30 cellular contexts compared by ENCODE assay signal in the genomic region with DNA sequence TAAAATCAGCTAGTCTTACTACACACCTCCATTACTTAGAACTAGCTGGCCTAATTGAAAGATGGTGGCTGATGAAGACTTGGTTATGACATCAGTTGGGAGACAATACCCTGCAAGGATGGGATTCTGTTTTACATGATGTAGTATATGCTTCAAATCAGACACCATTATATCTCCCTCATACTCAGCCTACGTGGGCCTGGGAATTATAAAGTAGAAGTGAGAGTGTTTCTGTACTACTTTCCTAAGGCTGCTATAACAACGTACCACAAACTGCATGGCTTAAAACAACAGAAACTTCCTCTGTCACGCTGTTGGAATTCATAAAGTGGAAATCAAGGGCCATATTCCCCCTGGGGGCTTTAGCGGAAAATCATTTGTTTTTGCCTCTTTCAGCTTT.
"Had no signal": no experiment of that assay in that cellular context is flagged by ENCODE, and none has a peak within 500 bp of the region (broad histone marks: within the 10 kb centered on the region; RNA-seq: fewer than 3 reads in every experiment).

No MANE protein-coding gene starts in this region.

- H3K4me2 ChIP-seq: neural progenitor cell had no signal

- H3K4me1 ChIP-seq: colonic mucosa, esophagus muscularis mucosa, heart right ventricle, left lung, neural progenitor cell, prostate gland, right atrium auricular region, upper lobe of left lung had no signal

- ATAC-seq: heart right ventricle; left cardiac atrium; left lung; mucosa of descending colon; naive thymus-derived CD4-positive, alpha-beta T cell; sciatic nerve; stimulated activated effector memory CD8-positive, alpha-beta T cell treated with anti-CD3 and anti-CD28 coated beads, Interleukin-12 subunit alpha, Interleukin-12 subunit beta, amount 100 ng/mL, for 72 hours; stimulated activated naive CD8-positive, alpha-beta T cell treated with anti-CD3 and anti-CD28 coated beads, Interleukin-15, Interleukin-2, amounts not matched to agents 100 U/mL and 50 U/mL, for 24 hours had no signal

- H3K27ac ChIP-seq: colonic mucosa, esophagus muscularis mucosa, heart right ventricle, left lung, neural progenitor cell, prostate gland, right atrium auricular region, thoracic aorta, tibial nerve, upper lobe of left lung had no signal

- H3K27me3 Mint-ChIP-seq: dendritic cell treated with granulocyte-macrophage colony-stimulating factor and Interleukin-4, amounts not matched to agents 40 ng/mL and 50 ng/mL, for 4 days had no signal

- H2AFZ ChIP-seq: neural progenitor cell had no signal

- H3K9ac ChIP-seq: neural progenitor cell had no signal

- H3K27ac Mint-ChIP-seq: dendritic cell treated with granulocyte-macrophage colony-stimulating factor and Interleukin-4, amounts not matched to agents 40 ng/mL and 50 ng/mL, for 4 days; endodermal cell; mesothelial cell of epicardium; naive thymus-derived CD4-positive, alpha-beta T cell; nephron; neural progenitor cell; stimulated activated effector memory CD8-positive, alpha-beta T cell treated with anti-CD3 and anti-CD28 coated beads, Interleukin-12 subunit alpha, Interleukin-12 subunit beta, amount 100 ng/mL, for 72 hours had no signal

- H3K27me3 ChIP-seq: colonic mucosa, heart right ventricle, left lung, neural progenitor cell, right atrium auricular region, tibial nerve, upper lobe of left lung had no signal

- FAIRE-seq: endothelial cell of umbilical vein, islet of Langerhans, urothelium cell line had no signal

- DNase-seq: colonic mucosa; effector CD8-positive, alpha-beta T cell; endodermal cell; foreskin melanocyte; glutamatergic neuron; heart right ventricle; hippocampal formation; left cardiac atrium; left lung; mesenchymal stem cell; mucosa of descending colon; naive thymus-derived CD4-positive, alpha-beta T cell; stimulated activated CD4-positive, alpha-beta T cell treated with anti-CD3 and anti-CD28 coated beads, Interleukin-2, amount 100 ng/mL, for 24 hours; stimulated activated CD4-positive, alpha-beta T cell treated with anti-CD3 and anti-CD28 coated beads, Interleukin-4, amount 100 ng/mL, for 24 hours; stimulated activated naive CD8-positive, alpha-beta T cell treated with anti-CD3 and anti-CD28 coated beads, Interleukin-15, Interleukin-2, amounts not matched to agents 100 U/mL and 50 U/mL, for 24 hours; upper lobe of left lung had no signal

- H3K9me3 Mint-ChIP-seq: dendritic cell treated with granulocyte-macrophage colony-stimulating factor and Interleukin-4, amounts not matched to agents 40 ng/mL and 50 ng/mL, for 4 days; endodermal cell; mesothelial cell of epicardium; neural progenitor cell; stimulated activated effector memory CD8-positive, alpha-beta T cell treated with anti-CD3 and anti-CD28 coated beads, Interleukin-12 subunit alpha, Interleukin-12 subunit beta, amount 100 ng/mL, for 72 hours had no signal

- H3K4me1 Mint-ChIP-seq: endodermal cell, neural progenitor cell had no signal

- H3K4me3 Mint-ChIP-seq: dendritic cell treated with granulocyte-macrophage colony-stimulating factor and Interleukin-4, amounts not matched to agents 40 ng/mL and 50 ng/mL, for 4 days; endodermal cell; mesothelial cell of epicardium; naive thymus-derived CD4-positive, alpha-beta T cell; nephron; neural progenitor cell; stimulated activated effector memory CD8-positive, alpha-beta T cell treated with anti-CD3 and anti-CD28 coated beads, Interleukin-12 subunit alpha, Interleukin-12 subunit beta, amount 100 ng/mL, for 72 hours had no signal

- H3K4me3 ChIP-seq: colonic mucosa, esophagus muscularis mucosa, heart right ventricle, left lung, mucosa of descending colon, neural progenitor cell, prostate gland, right atrium auricular region, thoracic aorta, tibial nerve, upper lobe of left lung had no signal
